In genomic region chr2:8632755-8633154, GRCh38 we compare ENCODE assay signal across 27 cellular contexts.
"Had no signal": no experiment of that assay in that cellular context is flagged by ENCODE, and none has a peak within 500 bp of the region (broad histone marks: within the 10 kb centered on the region; RNA-seq: fewer than 3 reads in every experiment).

No MANE protein-coding gene starts in this region.

- H3K27ac Mint-ChIP-seq: activated CD4-positive, alpha-beta T cell treated with anti-CD3 and anti-CD28 coated beads, Interleukin-2, amount 10 ng/mL, durations not matched to agents 24 days and 14 days; activated CD8-positive, alpha-beta memory T cell treated with anti-CD3 and anti-CD28 coated beads, Interleukin-2, amount 10 ng/mL, durations not matched to agents 7 days and 5 days; activated CD8-positive, alpha-beta T cell treated with anti-CD3 and anti-CD28 coated beads for 36 hours; activated T-helper 1 cell treated with anti-CD3 and anti-CD28 coated beads, Interleukin-12 subunit alpha, Interleukin-12 subunit beta, Interleukin-2, Interleukin-4 antibody, amounts not matched to agents 30 ng/mL and 10 ng/mL and 1 ng/mL, durations not matched to agents 14 hours and 24 hours and 36 hours; stimulated activated naive B cell treated with anti-CD40 and anti-IgM and Interleukin-4, amounts not matched to agents 10 μg/mL and 1 μg/mL and 100 μg/mL, for 72 hours; T-cell; T-helper 2 cell treated with Interferon-gamma antibody and Interleukin-4, amounts not matched to agents 5 μg/mL and 100 μg/mL, for 36 hours had no signal

- H3K9me3 ChIP-seq: colonic mucosa, esophagus squamous epithelium, gastroesophageal sphincter, heart left ventricle, sigmoid colon, vagina had no signal

- H3K4me3 Mint-ChIP-seq: activated CD4-positive, alpha-beta T cell treated with anti-CD3 and anti-CD28 coated beads, Interleukin-2, amount 10 ng/mL, durations not matched to agents 24 days and 14 days; activated CD8-positive, alpha-beta memory T cell treated with anti-CD3 and anti-CD28 coated beads, Interleukin-2, amount 10 ng/mL, durations not matched to agents 7 days and 5 days; activated CD8-positive, alpha-beta T cell treated with anti-CD3 and anti-CD28 coated beads for 36 hours; activated T-helper 1 cell treated with anti-CD3 and anti-CD28 coated beads, Interleukin-12 subunit alpha, Interleukin-12 subunit beta, Interleukin-2, Interleukin-4 antibody, amounts not matched to agents 30 ng/mL and 10 ng/mL and 1 ng/mL, durations not matched to agents 14 hours and 24 hours and 36 hours; stimulated activated naive B cell treated with anti-CD40 and anti-IgM and Interleukin-4, amounts not matched to agents 10 μg/mL and 1 μg/mL and 100 μg/mL, for 72 hours; T-helper 2 cell treated with Interferon-gamma antibody and Interleukin-4, amounts not matched to agents 5 μg/mL and 100 μg/mL, for 36 hours had no signal

- H3K27ac ChIP-seq: colonic mucosa, dorsolateral prefrontal cortex, esophagus squamous epithelium, gastroesophageal sphincter, heart left ventricle, parathyroid adenoma, sigmoid colon, VCaP had no signal

- H3K79me2 ChIP-seq: parathyroid adenoma had no signal

- H3K9me3 Mint-ChIP-seq: activated CD4-positive, alpha-beta T cell treated with anti-CD3 and anti-CD28 coated beads, Interleukin-2, amount 10 ng/mL, durations not matched to agents 24 days and 14 days; activated CD8-positive, alpha-beta T cell treated with anti-CD3 and anti-CD28 coated beads for 36 hours; activated naive CD4-positive, alpha-beta T cell treated with anti-CD3 and anti-CD28 coated beads, Interleukin-2, amount 50 U/mL, for 72 hours; activated T-helper 1 cell treated with anti-CD3 and anti-CD28 coated beads, Interleukin-12 subunit alpha, Interleukin-12 subunit beta, Interleukin-2, Interleukin-4 antibody, amounts not matched to agents 30 ng/mL and 10 ng/mL and 1 ng/mL, durations not matched to agents 14 hours and 24 hours and 36 hours; stimulated activated naive B cell treated with anti-CD40 and anti-IgM and Interleukin-4, amounts not matched to agents 10 μg/mL and 1 μg/mL and 100 μg/mL, for 72 hours; T-cell; T-helper 2 cell treated with Interferon-gamma antibody and Interleukin-4, amounts not matched to agents 5 μg/mL and 100 μg/mL, for 36 hours had no signal

- FAIRE-seq: keratinocyte had no signal

- ATAC-seq: activated CD4-positive, CD25-positive, alpha-beta regulatory T cell treated with anti-CD3 and anti-CD28 coated beads, Interleukin-2, amount 50 U/mL, for 24 hours; activated CD8-positive, alpha-beta memory T cell treated with anti-CD3 and anti-CD28 coated beads, Interleukin-2, amount 10 ng/mL, durations not matched to agents 7 days and 5 days; activated CD8-positive, alpha-beta T cell treated with anti-CD3 and anti-CD28 coated beads for 36 hours; activated naive CD4-positive, alpha-beta T cell treated with anti-CD3 and anti-CD28 coated beads, Interleukin-2, amount 50 U/mL, for 72 hours; gastroesophageal sphincter; naive thymus-derived CD4-positive, alpha-beta T cell; stimulated activated naive B cell treated with anti-CD40 and anti-IgM and Interleukin-4, amounts not matched to agents 10 μg/mL and 1 μg/mL and 100 μg/mL, for 72 hours; T-cell had no signal

- H3K4me1 ChIP-seq: colonic mucosa had no signal

- DNase-seq: activated CD4-positive, alpha-beta T cell treated with anti-CD3 and anti-CD28 coated beads, Interleukin-2, amount 10 ng/mL, durations not matched to agents 24 days and 14 days; activated CD8-positive, alpha-beta memory T cell treated with anti-CD3 and anti-CD28 coated beads, Interleukin-2, amount 10 ng/mL, durations not matched to agents 7 days and 5 days; activated CD8-positive, alpha-beta T cell treated with anti-CD3 and anti-CD28 coated beads for 36 hours; activated T-cell treated with anti-CD3 and anti-CD28 coated beads for 4 hours; brain microvascular endothelial cell; central memory CD4-positive, alpha-beta T cell; colonic mucosa; esophagus squamous epithelium; heart left ventricle; naive thymus-derived CD4-positive, alpha-beta T cell; sigmoid colon; stimulated activated CD4-positive, alpha-beta T cell treated with anti-CD3 and anti-CD28 coated beads, Interleukin-15, amount 100 ng/mL, for 24 hours; stimulated activated naive B cell treated with anti-CD40 and anti-IgM and Interleukin-4, amounts not matched to agents 10 μg/mL and 1 μg/mL and 100 μg/mL, for 72 hours; T-cell; trophoblast cell had no signal

- H3K9ac ChIP-seq: parathyroid adenoma had no signal

- H3K36me3 Mint-ChIP-seq: activated CD8-positive, alpha-beta memory T cell treated with anti-CD3 and anti-CD28 coated beads, Interleukin-2, amount 10 ng/mL, durations not matched to agents 7 days and 5 days; activated naive CD4-positive, alpha-beta T cell treated with anti-CD3 and anti-CD28 coated beads, Interleukin-2, amount 50 U/mL, for 72 hours; naive thymus-derived CD4-positive, alpha-beta T cell; T-cell had no signal

- H3K4me3 ChIP-seq: colonic mucosa, dorsolateral prefrontal cortex, esophagus squamous epithelium, gastroesophageal sphincter, heart left ventricle, lung, sigmoid colon, smooth muscle cell, vagina had no signal

- H3K36me3 ChIP-seq: brain microvascular endothelial cell, colonic mucosa, esophagus squamous epithelium, gastroesophageal sphincter, heart left ventricle, sigmoid colon, vagina had no signal

- H3K27me3 ChIP-seq: brain microvascular endothelial cell, colonic mucosa, esophagus squamous epithelium, gastroesophageal sphincter, heart left ventricle, sigmoid colon, vagina had no signal

- H3K27me3 Mint-ChIP-seq: activated CD8-positive, alpha-beta T cell treated with anti-CD3 and anti-CD28 coated beads for 36 hours; T-cell had no signal
